ENCODE assay signal across 14 cellular contexts in the genomic region with DNA sequence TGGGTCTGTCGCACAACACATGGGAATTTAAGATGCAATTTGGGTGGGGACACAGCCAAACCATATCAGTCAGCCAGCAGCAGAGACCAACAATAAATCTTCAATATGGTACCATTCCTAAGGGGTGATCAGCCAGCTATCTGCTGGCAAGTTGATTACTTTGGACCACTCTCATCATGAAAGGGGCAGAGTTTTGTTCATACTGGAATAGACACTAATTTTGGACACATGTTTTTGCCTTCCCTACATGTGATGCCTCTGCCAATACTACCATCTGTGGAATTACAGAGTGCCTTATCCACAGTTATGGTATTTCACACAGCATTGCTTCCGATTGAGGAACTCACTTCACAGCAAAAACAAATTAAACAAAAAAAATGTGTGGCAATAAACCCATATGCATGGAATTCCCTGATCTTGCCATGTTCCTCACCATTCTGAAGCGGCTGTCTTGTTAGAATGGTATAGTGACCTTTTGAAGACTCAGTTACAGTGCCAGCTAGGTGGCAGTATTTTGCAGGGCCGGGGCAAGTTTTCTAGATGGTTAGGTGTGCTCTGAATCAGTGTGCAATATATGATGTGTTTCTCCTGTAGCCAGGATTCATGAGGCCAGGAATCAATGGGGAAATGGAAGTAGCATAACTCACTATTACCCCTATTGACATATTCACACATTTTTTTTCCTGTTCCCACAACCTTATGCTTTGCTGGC.
DNase-seq lines count a peak whose midpoint lies in the region; ATAC-seq, FAIRE-seq and TF ChIP-seq lines count a peak whose summit lies in the region.
"Had no signal": no experiment of that assay in that cellular context is flagged by ENCODE, and none has a peak within 500 bp of the region (broad histone marks: within the 10 kb centered on the region; RNA-seq: fewer than 3 reads in every experiment).

No MANE protein-coding gene starts in this region.

- H3K4me2 ChIP-seq in OCI-LY1 (ENCODE audit: low read length), result no peak overlapping the region

- peak; percentile 48 for TF ChIP-seq CTCF in BE2C (IDR thresholded peaks at IDR 0.05; ENCODE audit: low read depth, low read length)
- peak; percentile 26 for TF ChIP-seq CTCF in GM13977 (IDR thresholded peaks at IDR 0.05; ENCODE audit: extremely low read depth, insufficient read depth, missing control alignments)
- TF ChIP-seq CTCF in OCI-LY1 (IDR thresholded peaks at IDR 0.05; ENCODE audit: low read length), result peak; percentile 56
- no peak for TF ChIP-seq CTCF in transverse colon (IDR thresholded peaks at IDR 0.05)

- no peaks in the 10 kb centered on the region for H3K36me3 Mint-ChIP-seq in activated CD4-positive, alpha-beta T cell treated with anti-CD3 and anti-CD28 coated beads for 36 hours (ENCODE audit: low read depth)
- H3K36me3 Mint-ChIP-seq: CD14-positive monocyte had no signal

- intact Hi-C loops in activated CD4-positive, alpha-beta T cell treated with anti-CD3 and anti-CD28 coated beads for 36 hours (cut with DNase I, micrococcal nuclease), result no loop called here
- intact Hi-C loops in transverse colon (cut with DNase I; ENCODE audit: low total_unique reads), result no loop called here

- peaks cover 7% of the 10 kb centered on the region for H3K9me3 Mint-ChIP-seq in activated CD4-positive, alpha-beta T cell treated with anti-CD3 and anti-CD28 coated beads for 36 hours (ENCODE audit: low read depth)

- no peaks in the 10 kb centered on the region for H3K36me3 ChIP-seq in BE2C
- no peaks in the 10 kb centered on the region for H3K36me3 ChIP-seq in OCI-LY1 (ENCODE audit: insufficient read depth, low read length)
- no peaks in the 10 kb centered on the region for H3K36me3 ChIP-seq in small intestine (ENCODE audit: control insufficient read depth in 2 of 2, insufficient read depth in 2 of 2, low read length in 2 of 2)
- H3K36me3 ChIP-seq in transverse colon, result no peaks in the 10 kb centered on the region

- H3K9me2 ChIP-seq in OCI-LY1 (ENCODE audit: low read depth, low read length), result no peaks in the 10 kb centered on the region

- H3K27me3 ChIP-seq in BE2C (no peaks in the 10 kb centered on the region), OCI-LY1 (ENCODE audit: insufficient read depth, low read length) (no peaks in the 10 kb centered on the region), small intestine (ENCODE audit: control insufficient read depth in 2 of 2, insufficient read depth in 2 of 2, low read length in 2 of 2) (no peaks in the 10 kb centered on the region), transverse colon (no peaks in the 10 kb centered on the region)

- H3K9me3 ChIP-seq in BE2C, result no peaks in the 10 kb centered on the region
- no peaks in the 10 kb centered on the region for H3K9me3 ChIP-seq in OCI-LY1 (ENCODE audit: low read length)
- H3K9me3 ChIP-seq in small intestine (ENCODE audit: control insufficient read depth, low read depth), result peaks cover 1% of the 10 kb centered on the region
- H3K9me3 ChIP-seq in transverse colon, result peaks cover 0 to 5% of the 10 kb centered on the region in 2 donors

- H3K4me1 ChIP-seq in BE2C, result no peaks in the 10 kb centered on the region
- no peaks in the 10 kb centered on the region for H3K4me1 ChIP-seq in OCI-LY1 (ENCODE audit: insufficient read depth, low read length, severe bottlenecking)
- no peaks in the 10 kb centered on the region for H3K4me1 ChIP-seq in small intestine (ENCODE audit: control insufficient read depth in 2 of 2, insufficient read depth in 1 of 2, low read depth in 1 of 2, low read length in 1 of 2)
- no peaks in the 10 kb centered on the region for H3K4me1 ChIP-seq in transverse colon

- H3F3A ChIP-seq in OCI-LY1 (ENCODE audit: insufficient read depth, low read length), result no peaks in the 10 kb centered on the region

- 77 to 82% (median 80%) methylated on average over 4 of the region's 4 CpGs for WGBS in small intestine, 3 donors
- 83 to 89% methylated on average over 3 to 4 of the region's 4 CpGs for WGBS in transverse colon (ENCODE audit: low coverage in 1 of 2), 2 donors

- no peak for FAIRE-seq in small intestine (lab: Jason Lieb, UNC)

- H3K4me3 Mint-ChIP-seq in activated CD4-positive, alpha-beta T cell treated with anti-CD3 and anti-CD28 coated beads for 36 hours, result no peak overlapping the region
- H3K4me3 Mint-ChIP-seq: CD14-positive monocyte; dendritic cell treated with granulocyte-macrophage colony-stimulating factor and Interleukin-4, amounts not matched to agents 40 ng/mL and 50 ng/mL, for 4 days had no signal

- no peak for ATAC-seq in GM21529 (IDR thresholded peaks at IDR 0.05; ENCODE audit: unreplicated experiment)
- no peak for ATAC-seq in activated CD4-positive, alpha-beta T cell treated with anti-CD3 and anti-CD28 coated beads for 36 hours
- ATAC-seq: activated CD4-positive, CD25-positive, alpha-beta regulatory T cell treated with anti-CD3 and anti-CD28 coated beads, Interleukin-2, amount 50 U/mL, for 24 hours; stimulated activated naive CD8-positive, alpha-beta T cell treated with anti-CD3 and anti-CD28 coated beads, Interleukin-15, Interleukin-2, amounts not matched to agents 100 U/mL and 50 U/mL, for 24 hours had no signal

- H3K27me3 Mint-ChIP-seq in activated CD4-positive, alpha-beta T cell treated with anti-CD3 and anti-CD28 coated beads for 36 hours, result peaks cover 6% of the 10 kb centered on the region
- H3K27me3 Mint-ChIP-seq: dendritic cell treated with granulocyte-macrophage colony-stimulating factor and Interleukin-4, amounts not matched to agents 40 ng/mL and 50 ng/mL, for 4 days had no signal

- H3K79me2 ChIP-seq in OCI-LY1 (ENCODE audit: insufficient read depth, low read length), result no peaks in the 10 kb centered on the region

- H3K27ac ChIP-seq in OCI-LY1 (ENCODE audit: low read depth, low read length, poor library complexity, severe bottlenecking) (no peak overlapping the region), small intestine (ENCODE audit: low read depth in 1 of 2, low read length in 1 of 2) (no peak overlapping the region), transverse colon (no peak overlapping the region)
- H3K27ac ChIP-seq: SK-N-MC had no signal

- no peaks in the 10 kb centered on the region for H3K4me1 Mint-ChIP-seq in activated CD4-positive, alpha-beta T cell treated with anti-CD3 and anti-CD28 coated beads for 36 hours
- H3K4me1 Mint-ChIP-seq: CD14-positive monocyte had no signal

- CTCF ChIA-PET in activated CD4-positive, alpha-beta T cell treated with anti-CD3 and anti-CD28 coated beads for 36 hours (lab: Charles Lee), result no interaction called here

- H3K27ac Mint-ChIP-seq in activated CD4-positive, alpha-beta T cell treated with anti-CD3 and anti-CD28 coated beads for 36 hours, result no peak overlapping the region
- H3K27ac Mint-ChIP-seq: CD14-positive monocyte; dendritic cell treated with granulocyte-macrophage colony-stimulating factor and Interleukin-4, amounts not matched to agents 40 ng/mL and 50 ng/mL, for 4 days had no signal

- H3K9ac ChIP-seq in OCI-LY1 (ENCODE audit: low read length), result no peak overlapping the region

- TF ChIP-seq POLR2A in transverse colon (IDR thresholded peaks at IDR 0.05), result no peak

- no peak overlapping the region for H2AFZ ChIP-seq in OCI-LY1 (ENCODE audit: low read length)

- no peak for TF ChIP-seq EP300 in transverse colon (IDR thresholded peaks at IDR 0.05; ENCODE audit: low read depth)

- POLR2A ChIA-PET in activated CD4-positive, alpha-beta T cell treated with anti-CD3 and anti-CD28 coated beads for 36 hours (lab: Charles Lee), result no interaction called here

- in situ Hi-C loops in GM13977 (cut with MboI; ENCODE audit: low pct_unique_long_range_greater_than_20kb, low sequenced_read_pairs, unreplicated experiment), result no loop called here
- in situ Hi-C loops in transverse colon (cut with MboI; ENCODE audit: low pct_ligation_motif_present in 1 of 4, low pct_unique_long_range_greater_than_20kb in 1 of 4, low sequenced_read_pairs in 3 of 4), result no loop called here

- no peak overlapping the region for H3K4me3 ChIP-seq in BE2C (ENCODE audit: low read depth, low read length)
- no peak overlapping the region for H3K4me3 ChIP-seq in OCI-LY1 (ENCODE audit: low read depth, low read length, poor library complexity, severe bottlenecking)
- no peak overlapping the region for H3K4me3 ChIP-seq in small intestine (ENCODE audit: low read depth in 1 of 2, low read length in 2 of 2)
- no peak overlapping the region for H3K4me3 ChIP-seq in transverse colon
- H3K4me3 ChIP-seq: SK-N-MC had no signal

- no peaks in the 10 kb centered on the region for H4K20me1 ChIP-seq in OCI-LY1 (ENCODE audit: insufficient read depth, low read length)

- DNase-seq in BE2C, result no peak
- no peak for DNase-seq in GM13977 (ENCODE audit: low spot score)
- DNase-seq in iPS-NIHi7 (ENCODE audit: extremely low spot score), result peak; percentile 13
- DNase-seq in small intestine, result no peak
- no peak for DNase-seq in activated CD4-positive, alpha-beta T cell treated with anti-CD3 and anti-CD28 coated beads for 36 hours
- DNase-seq in transverse colon, result no peak
- DNase-seq: retina; stimulated activated naive CD8-positive, alpha-beta T cell treated with anti-CD3 and anti-CD28 coated beads, Interleukin-15, Interleukin-2, amounts not matched to agents 100 U/mL and 50 U/mL, for 24 hours had no signal

Comparison
In these comparisons a context has a peak if more than half of its experiments do, and no peak if none do; other contexts are left out.
1. CTCF ChIP-seq: peak in BE2C (single experiment), GM13977 (single experiment) and OCI-LY1 (single experiment); none in transverse colon (0 of 5).